Comparison of ENCODE assay signal across 22 cellular contexts in the genomic region with DNA sequence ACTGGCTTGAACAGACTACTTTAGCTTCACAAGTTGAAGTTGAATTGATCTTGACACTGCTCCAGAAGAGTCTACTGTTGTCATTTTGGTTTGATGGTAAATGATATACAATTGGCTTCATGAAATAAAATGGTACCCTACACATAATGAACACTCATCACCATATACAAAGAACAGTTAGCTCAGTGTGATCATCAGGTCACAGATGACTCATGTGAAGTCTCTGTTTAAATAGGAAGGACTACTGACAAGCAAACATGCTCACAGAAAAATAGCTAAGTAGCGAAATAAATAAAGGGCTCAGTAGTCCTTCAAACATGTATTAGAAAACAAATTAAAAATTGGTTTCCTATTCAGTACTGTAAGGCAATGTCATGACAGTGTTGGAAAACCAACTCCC.
"Had no signal": no experiment of that assay in that cellular context is flagged by ENCODE, and none has a peak within 500 bp of the region (broad histone marks: within the 10 kb centered on the region; RNA-seq: fewer than 3 reads in every experiment).

No MANE protein-coding gene starts in this region.

- H3K27me3 ChIP-seq: ascending aorta, dorsolateral prefrontal cortex, esophagus squamous epithelium, foreskin keratinocyte, right lobe of liver, suprapubic skin, upper lobe of left lung had no signal

- H3K36me3 ChIP-seq: left ventricle myocardium inferior, right lobe of liver, suprapubic skin had no signal

- ATAC-seq: foreskin keratinocyte; natural killer cell treated with Interleukin-12 subunit alpha and Interleukin-12 subunit beta and Interleukin-15 and Interleukin-18, amount 100 ng/mL, for 72 hours; psoas muscle; stimulated activated naive CD8-positive, alpha-beta T cell treated with anti-CD3 and anti-CD28 coated beads, Interleukin-15, Interleukin-2, amounts not matched to agents 100 U/mL and 50 U/mL, for 24 hours had no signal

- H3K4me1 ChIP-seq: ascending aorta, foreskin keratinocyte, psoas muscle had no signal

- H3K27ac Mint-ChIP-seq: activated naive CD4-positive, alpha-beta T cell treated with anti-CD3 and anti-CD28 coated beads, Interleukin-2, amount 10 ng/mL, durations not matched to agents 7 days and 5 days; activated T-helper 2 cell treated with anti-CD3 and anti-CD28 coated beads, Interferon-gamma antibody, Interleukin-2, Interleukin-4, amounts not matched to agents 10 μg/mL and 5 μg/mL and 100 μg/mL, durations not matched to agents 14 hours and 24 hours and 36 hours; memory B cell; natural killer cell treated with Interleukin-12 subunit alpha and Interleukin-12 subunit beta and Interleukin-15 and Interleukin-18, amount 100 ng/mL, for 72 hours had no signal

- H3K9me3 Mint-ChIP-seq: activated naive CD4-positive, alpha-beta T cell treated with anti-CD3 and anti-CD28 coated beads, Interleukin-2, amount 10 ng/mL, durations not matched to agents 7 days and 5 days; activated T-helper 2 cell treated with anti-CD3 and anti-CD28 coated beads, Interferon-gamma antibody, Interleukin-2, Interleukin-4, amounts not matched to agents 10 μg/mL and 5 μg/mL and 100 μg/mL, durations not matched to agents 14 hours and 24 hours and 36 hours; natural killer cell treated with Interleukin-12 subunit alpha and Interleukin-12 subunit beta and Interleukin-15 and Interleukin-18, amount 100 ng/mL, for 72 hours had no signal

- H3K4me1 Mint-ChIP-seq: activated naive CD4-positive, alpha-beta T cell treated with anti-CD3 and anti-CD28 coated beads, Interleukin-2, amount 10 ng/mL, durations not matched to agents 7 days and 5 days; memory B cell had no signal

- H3K27ac ChIP-seq: ascending aorta, esophagus squamous epithelium, foreskin keratinocyte, left ventricle myocardium inferior, psoas muscle, right lobe of liver, suprapubic skin, VCaP had no signal

- H3K4me3 Mint-ChIP-seq: activated naive CD4-positive, alpha-beta T cell treated with anti-CD3 and anti-CD28 coated beads, Interleukin-2, amount 10 ng/mL, durations not matched to agents 7 days and 5 days; memory B cell; natural killer cell treated with Interleukin-12 subunit alpha and Interleukin-12 subunit beta and Interleukin-15 and Interleukin-18, amount 100 ng/mL, for 72 hours had no signal

- H3K4me2 ChIP-seq: smooth muscle cell had no signal

- H3K9me3 ChIP-seq: ascending aorta, esophagus squamous epithelium, left ventricle myocardium inferior, psoas muscle, right lobe of liver, suprapubic skin, upper lobe of left lung had no signal

- H3K36me3 Mint-ChIP-seq: activated naive CD4-positive, alpha-beta T cell treated with anti-CD3 and anti-CD28 coated beads, Interleukin-2, amount 10 ng/mL, durations not matched to agents 7 days and 5 days; memory B cell; natural killer cell treated with Interleukin-12 subunit alpha and Interleukin-12 subunit beta and Interleukin-15 and Interleukin-18, amount 100 ng/mL, for 72 hours had no signal

- H3K4me3 ChIP-seq: ascending aorta, dorsolateral prefrontal cortex, esophagus squamous epithelium, left ventricle myocardium inferior, psoas muscle, right lobe of liver, smooth muscle cell, suprapubic skin, upper lobe of left lung had no signal

- DNase-seq: activated CD4-positive, alpha-beta T cell treated with anti-CD3 and anti-CD28 coated beads for 1 hour; activated CD4-positive, alpha-beta T cell treated with anti-CD3 and anti-CD28 coated beads, Interleukin-2, amount 50 U/mL, for 4 hours; activated naive CD4-positive, alpha-beta T cell treated with anti-CD3 and anti-CD28 coated beads, Interleukin-2, amount 10 ng/mL, durations not matched to agents 7 days and 5 days; dorsolateral prefrontal cortex; esophagus squamous epithelium; foreskin keratinocyte; glutamatergic neuron; hypothalamus; left ventricle myocardium inferior; psoas muscle; right lobe of liver; stimulated activated naive CD8-positive, alpha-beta T cell treated with anti-CD3 and anti-CD28 coated beads, Interleukin-15, Interleukin-2, amounts not matched to agents 100 U/mL and 50 U/mL, for 24 hours; T-helper 1 cell; T1000 had no signal

- H3K27me3 Mint-ChIP-seq: activated naive CD4-positive, alpha-beta T cell treated with anti-CD3 and anti-CD28 coated beads, Interleukin-2, amount 10 ng/mL, durations not matched to agents 7 days and 5 days; natural killer cell treated with Interleukin-12 subunit alpha and Interleukin-12 subunit beta and Interleukin-15 and Interleukin-18, amount 100 ng/mL, for 72 hours had no signal
